Comparison of ENCODE assay signal across 22 cellular contexts in the genomic region with DNA sequence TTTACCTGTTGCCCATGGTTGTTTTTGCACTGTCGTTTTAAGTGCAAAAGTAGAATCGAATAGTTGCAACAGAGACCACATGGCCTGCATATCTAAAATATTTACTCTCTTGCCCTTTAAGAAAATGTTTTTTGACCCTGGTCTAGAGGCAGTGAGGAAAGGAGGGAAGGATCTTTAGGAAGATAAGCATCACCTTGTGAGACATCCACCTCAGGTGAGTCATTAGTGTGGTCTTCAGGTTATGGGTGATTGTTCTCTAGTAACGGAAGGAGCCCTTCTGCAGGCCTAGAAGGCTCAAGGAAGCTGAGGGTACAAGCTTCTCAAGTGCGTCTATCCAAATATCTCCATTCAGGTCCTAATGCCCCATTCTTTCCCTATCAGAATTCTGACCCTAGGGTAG. TPM values are rescaled to one million over a fixed set of nuclear protein-coding genes. Genes with fewer than 3 reads are reported as not detected.
DNase-seq lines count a peak whose midpoint lies in the region; ATAC-seq and TF ChIP-seq lines count a peak whose summit lies in the region.
"Had no signal": no experiment of that assay in that cellular context is flagged by ENCODE, and none has a peak within 500 bp of the region (broad histone marks: within the 10 kb centered on the region; RNA-seq: fewer than 3 reads in every experiment).

No MANE protein-coding gene starts in this region.

- TF ChIP-seq CTCF in PC-3 (conservative IDR thresholded peaks at IDR 0.05; ENCODE audit: low read depth, low read length), result no peak

- H3K27me3 ChIP-seq in PC-3 (ENCODE audit: low read length), result no peaks in the 10 kb centered on the region
- no peaks in the 10 kb centered on the region for H3K27me3 ChIP-seq in Karpas-422 (ENCODE audit: low read length)
- H3K27me3 ChIP-seq: MG63, Peyer's patch had no signal

- intact Hi-C loops in PC-3 (cut with micrococcal nuclease), result no loop called here

- H3K27ac Mint-ChIP-seq in activated naive CD8-positive, alpha-beta T cell treated with anti-CD3 and anti-CD28 coated beads, Interleukin-2, amount 10 ng/mL, durations not matched to agents 7 days and 5 days, result peak overlapping the region; percentile 90
- H3K27ac Mint-ChIP-seq in activated naive CD8-positive, alpha-beta T cell treated with anti-CD3 and anti-CD28 coated beads for 36 hours, result no peak overlapping the region
- peak overlapping the region in 1 of 2 donors; percentile 66 for H3K27ac Mint-ChIP-seq in effector memory CD8-positive, alpha-beta T cell

- H3K9me2 ChIP-seq in PC-3 (replicated peaks; ENCODE audit: low read length) (no peaks in the 10 kb centered on the region), Karpas-422 (replicated peaks; ENCODE audit: insufficient read depth, low read length) (no peaks in the 10 kb centered on the region)

- H3K36me3 ChIP-seq in PC-3 (ENCODE audit: low read depth, low read length) (no peaks in the 10 kb centered on the region; the same call in 1 of the 2 replicates), Karpas-422 (ENCODE audit: insufficient read depth, low read length) (no peaks in the 10 kb centered on the region)

- no TSS peak for BruUV-seq in PC-3 (replicated peaks; lab: Mats Ljungman, UMichigan)

- H3K4me2 ChIP-seq in PC-3 (ENCODE audit: low read length), result no peak overlapping the region
- no peak overlapping the region for H3K4me2 ChIP-seq in Karpas-422 (ENCODE audit: low read depth, low read length, poor library complexity, severe bottlenecking)
- H3K4me2 ChIP-seq: KMS-11 had no signal

- POLR2A ChIA-PET in activated naive CD8-positive, alpha-beta T cell treated with anti-CD3 and anti-CD28 coated beads, Interleukin-2, amount 10 ng/mL, durations not matched to agents 7 days and 5 days (lab: Charles Lee), result interaction anchor here (1.7 to 1.8 kb wide), 2 partner anchors 8 to 10 kb away, joined by 4 to 17 read pairs; no protein-coding TSS in a partner anchor
- POLR2A ChIA-PET in PC-3 (lab: Charles Lee; ENCODE audit: unreplicated experiment), result no interaction called here

- no peak overlapping the region for H3K27ac ChIP-seq in PC-3 (ENCODE audit: low read length)
- H3K27ac ChIP-seq in Karpas-422 (ENCODE audit: low read length), result no peak overlapping the region
- H3K27ac ChIP-seq: KMS-11 had no signal

- H3K9me3 ChIP-seq in PC-3 (ENCODE audit: low read length) (no peaks in the 10 kb centered on the region), Karpas-422 (ENCODE audit: low read length) (no peaks in the 10 kb centered on the region)
- H3K9me3 ChIP-seq: MG63, Peyer's patch had no signal

- H3K4me1 ChIP-seq in PC-3 (ENCODE audit: insufficient read depth, low read length), result peaks cover 12% of the 10 kb centered on the region
- no peaks in the 10 kb centered on the region; the same call in 1 of the 2 replicates for H3K4me1 ChIP-seq in Karpas-422 (ENCODE audit: low read length)

- H3K36me3 Mint-ChIP-seq in activated naive CD8-positive, alpha-beta T cell treated with anti-CD3 and anti-CD28 coated beads, Interleukin-2, amount 10 ng/mL, durations not matched to agents 7 days and 5 days, result peaks cover 17% of the 10 kb centered on the region
- peaks cover 4% of the 10 kb centered on the region for H3K36me3 Mint-ChIP-seq in activated naive CD8-positive, alpha-beta T cell treated with anti-CD3 and anti-CD28 coated beads for 36 hours
- peaks cover 25% of the 10 kb centered on the region for H3K36me3 Mint-ChIP-seq in effector memory CD8-positive, alpha-beta T cell (ENCODE audit: insufficient read depth)

- no peak overlapping the region for H2AFZ ChIP-seq in PC-3 (ENCODE audit: low read length)
- H2AFZ ChIP-seq in Karpas-422 (ENCODE audit: low read length), result no peak overlapping the region

- H3K79me2 ChIP-seq in PC-3 (ENCODE audit: low read length), result no peaks in the 10 kb centered on the region
- H3K79me2 ChIP-seq in Karpas-422 (ENCODE audit: low read length), result no peaks in the 10 kb centered on the region

- no peaks in the 10 kb centered on the region for H3K27me3 Mint-ChIP-seq in activated naive CD8-positive, alpha-beta T cell treated with anti-CD3 and anti-CD28 coated beads, Interleukin-2, amount 10 ng/mL, durations not matched to agents 7 days and 5 days
- no peaks in the 10 kb centered on the region for H3K27me3 Mint-ChIP-seq in activated naive CD8-positive, alpha-beta T cell treated with anti-CD3 and anti-CD28 coated beads for 36 hours
- no peaks in the 10 kb centered on the region for H3K27me3 Mint-ChIP-seq in effector memory CD8-positive, alpha-beta T cell
- H3K27me3 Mint-ChIP-seq: CD4-positive, alpha-beta T cell had no signal

- H3K4me3 ChIP-seq in PC-3 (ENCODE audit: low read length), result no peak overlapping the region
- H3K4me3 ChIP-seq in Karpas-422 (ENCODE audit: low read length), result no peak overlapping the region
- H3K4me3 ChIP-seq: MG63, Peyer's patch had no signal

- no peaks in the 10 kb centered on the region for H3K9me3 Mint-ChIP-seq in activated naive CD8-positive, alpha-beta T cell treated with anti-CD3 and anti-CD28 coated beads, Interleukin-2, amount 10 ng/mL, durations not matched to agents 7 days and 5 days
- H3K9me3 Mint-ChIP-seq in activated naive CD8-positive, alpha-beta T cell treated with anti-CD3 and anti-CD28 coated beads for 36 hours, result no peaks in the 10 kb centered on the region
- no peaks in the 10 kb centered on the region for H3K9me3 Mint-ChIP-seq in effector memory CD8-positive, alpha-beta T cell
- H3K9me3 Mint-ChIP-seq: CD4-positive, alpha-beta T cell had no signal

- H3K9ac ChIP-seq in PC-3 (ENCODE audit: low read length) (no peak overlapping the region), Karpas-422 (ENCODE audit: low read length) (no peak overlapping the region)
- H3K9ac ChIP-seq: KMS-11 had no signal

- ATAC-seq in activated naive CD8-positive, alpha-beta T cell treated with anti-CD3 and anti-CD28 coated beads, Interleukin-2, amount 10 ng/mL, durations not matched to agents 7 days and 5 days (ENCODE audit: low read depth), result no peak
- ATAC-seq in PC-3, result no peak
- ATAC-seq in effector memory CD8-positive, alpha-beta T cell (replicated peaks), result peak; percentile 20
- ATAC-seq: Right ventricle myocardium inferior had no signal

- no peaks in the 10 kb centered on the region for H3F3A ChIP-seq in PC-3 (ENCODE audit: low read length, unreplicated experiment)

- H4K20me1 ChIP-seq in PC-3 (ENCODE audit: low read length) (no peaks in the 10 kb centered on the region), Karpas-422 (ENCODE audit: insufficient read depth, low read depth, low read length) (no peaks in the 10 kb centered on the region)

- H3K4me3 Mint-ChIP-seq in activated naive CD8-positive, alpha-beta T cell treated with anti-CD3 and anti-CD28 coated beads, Interleukin-2, amount 10 ng/mL, durations not matched to agents 7 days and 5 days, result no peak overlapping the region
- H3K4me3 Mint-ChIP-seq in activated naive CD8-positive, alpha-beta T cell treated with anti-CD3 and anti-CD28 coated beads for 36 hours, result no peak overlapping the region
- no peak overlapping the region for H3K4me3 Mint-ChIP-seq in effector memory CD8-positive, alpha-beta T cell
- H3K4me3 Mint-ChIP-seq: CD4-positive, alpha-beta T cell had no signal

- CTCF ChIA-PET in PC-3 (lab: Charles Lee), result no interaction called here

- DNase-seq in activated naive CD8-positive, alpha-beta T cell treated with anti-CD3 and anti-CD28 coated beads, Interleukin-2, amount 10 ng/mL, durations not matched to agents 7 days and 5 days, result no peak
- DNase-seq in activated naive CD8-positive, alpha-beta T cell treated with anti-CD3 and anti-CD28 coated beads for 36 hours, result no peak
- DNase-seq in PC-3 (peak; percentile 58), NCI-H146 treated with DMSO at 0.1 percent for 48 hours (lab: John Stamatoyannopoulos, UW; ENCODE audit: unreplicated experiment) (no peak), NCI-H2171 (lab: John Stamatoyannopoulos, UW) (no peak), Karpas-422 (no peak)
- no peak for DNase-seq in effector memory CD8-positive, alpha-beta T cell
- DNase-seq: ACHN; AML-193; Calu3; CD4-positive, alpha-beta T cell; DMS53; MG63; NCI-H1092; NCI-H1694; NCI-H2227 treated with DMSO at 0.1 percent for 48 hours; NCI-H524 had no signal

- H3K4me1 Mint-ChIP-seq in activated naive CD8-positive, alpha-beta T cell treated with anti-CD3 and anti-CD28 coated beads, Interleukin-2, amount 10 ng/mL, durations not matched to agents 7 days and 5 days, result peaks cover 26% of the 10 kb centered on the region
- H3K4me1 Mint-ChIP-seq in activated naive CD8-positive, alpha-beta T cell treated with anti-CD3 and anti-CD28 coated beads for 36 hours, result peaks cover 16% of the 10 kb centered on the region
- peaks cover 9 to 18% of the 10 kb centered on the region in 2 donors for H3K4me1 Mint-ChIP-seq in effector memory CD8-positive, alpha-beta T cell (ENCODE audit: low read depth in 2 of 2)

RNA-seq across cellular contexts. Expression of a gene that starts 6.6 kb away (rescaled TPM):
- not detected for total RNA-seq in activated naive CD8-positive, alpha-beta T cell treated with anti-CD3 and anti-CD28 coated beads, Interleukin-2, amount 10 ng/mL, durations not matched to agents 7 days and 5 days
- total RNA-seq in activated naive CD8-positive, alpha-beta T cell treated with anti-CD3 and anti-CD28 coated beads for 36 hours, result not detected
- not detected in 2 replicates for total RNA-seq in PC-3 (2014; rRNA removed)
- total RNA-seq in Karpas-422 (2014; rRNA removed; shearing (Covaris generic); ENCODE audit: low replicate concordance), result not detected in 2 replicates
- total RNA-seq: Calu3, H4, HepG2 had no signal

RNA-seq across cellular contexts. Expression of a gene that starts 12.5 kb away (rescaled TPM):
- 10 to 100 TPM; 25.1 to 25.9 TPM for total RNA-seq in activated naive CD8-positive, alpha-beta T cell treated with anti-CD3 and anti-CD28 coated beads, Interleukin-2, amount 10 ng/mL, durations not matched to agents 7 days and 5 days
- 10 to 100 TPM; 12.6 to 13.0 TPM for total RNA-seq in activated naive CD8-positive, alpha-beta T cell treated with anti-CD3 and anti-CD28 coated beads for 36 hours
- total RNA-seq in PC-3 (2014; rRNA removed), result 79.5 and 91.5 TPM in 2 replicates
- total RNA-seq in Karpas-422 (2014; rRNA removed; shearing (Covaris generic); ENCODE audit: low replicate concordance), result 4.5 and 6.8 TPM in 2 replicates
